Comparison of ENCODE assay signal across 1 cellular context in the genomic region with DNA sequence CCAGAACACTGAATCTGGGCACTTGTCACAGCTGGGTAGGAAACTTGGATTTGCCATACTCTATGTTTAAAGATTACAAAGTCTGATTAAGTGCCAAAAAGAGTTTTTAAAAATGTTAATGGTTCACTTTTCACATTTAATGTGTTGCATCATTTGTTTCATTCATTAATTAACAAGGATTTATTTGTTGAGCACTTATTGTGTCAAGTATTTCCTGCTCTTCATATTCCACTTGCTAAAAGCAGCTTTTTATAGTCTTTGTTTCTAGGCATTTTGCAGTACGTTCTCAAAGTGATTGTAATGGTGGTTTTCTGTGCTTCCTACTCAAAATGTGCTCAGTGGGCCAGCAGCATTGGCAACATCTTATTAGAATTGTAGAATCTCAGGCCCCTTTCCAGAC.
A peak's percentile ranks its signal among the peaks of the same experiment; 100 is the strongest.
TF ChIP-seq lines count a peak whose summit lies in the region.

No MANE protein-coding gene starts in this region.

TF ChIP-seq in K562, 482 proteins besides CTCF, POLR2A, EP300 and RAD21 (continued from another document):
- TF ChIP-seq CEBPB (tag; IDR thresholded peaks at IDR 0.05) (0 out of 2 replicates have a peak, but pooled peaks have one; percentile 46), PPARD (CRISPR knock-in tag; IDR thresholded peaks at IDR 0.05) (no peak), ZNF24 (IDR thresholded peaks at IDR 0.05) (0 out of 2 replicates have a peak, but pooled peaks have one; percentile 47), TRIM24 (IDR thresholded peaks at IDR 0.05) (peak; percentile 11 to 17; a peak in 1 of 4 replicates), MAX (CRISPR knock-in tag; IDR thresholded peaks at IDR 0.05) (no peak), HMG20B (CRISPR knock-in tag; IDR thresholded peaks at IDR 0.05) (no peak), CBX1 (IDR thresholded peaks at IDR 0.05; ENCODE audit: low read depth) (no peak), NONO (IDR thresholded peaks at IDR 0.05; ENCODE audit: low read depth in 2 of 2, low read length in 1 of 2) (no peak), TFAM (CRISPR knock-in tag; conservative IDR thresholded peaks at IDR 0.05) (no peak), SRSF9 (IDR thresholded peaks at IDR 0.05; ENCODE audit: borderline replicate concordance, low read depth, low read length) (no peak), KDM2B (CRISPR knock-in tag; IDR thresholded peaks at IDR 0.05) (no peak), MGA (IDR thresholded peaks at IDR 0.05) (no peak), BMI1 (IDR thresholded peaks at IDR 0.05; ENCODE audit: low read length) (no peak), HCFC1 (IDR thresholded peaks at IDR 0.05; ENCODE audit: low read depth, low read length) (no peak), DDX20 (tag; IDR thresholded peaks at IDR 0.05; ENCODE audit: low read depth) (no peak), JUN (IDR thresholded peaks at IDR 0.05; ENCODE audit: borderline replicate concordance, low read depth, low read length) (no peak), JUN (CRISPR knock-in tag; IDR thresholded peaks at IDR 0.05; ENCODE audit: borderline replicate concordance) (no peak), HNRNPLL (IDR thresholded peaks at IDR 0.05; ENCODE audit: low read depth, low read length, poor library complexity, severe bottlenecking) (no peak), NR1H2 (CRISPR knock-in tag; IDR thresholded peaks at IDR 0.05) (no peak), TRIM28 (IDR thresholded peaks at IDR 0.05) (0 out of 2 replicates have a peak, but pooled peaks have one; percentile 23), MAFG (tag; conservative IDR thresholded peaks at IDR 0.05) (no peak), ZFP30 (CRISPR knock-in tag; IDR thresholded peaks at IDR 0.05; ENCODE audit: borderline replicate concordance) (0 out of 2 replicates have a peak, but pooled peaks have one; percentile 77), PYGO2 (tag; IDR thresholded peaks at IDR 0.05) (no peak), RBM25 (IDR thresholded peaks at IDR 0.05; ENCODE audit: low read depth, low read length, severe bottlenecking) (peak; percentile 20), HIVEP1 (CRISPR knock-in tag; IDR thresholded peaks at IDR 0.05) (no peak), TARDBP (IDR thresholded peaks at IDR 0.05) (no peak)
- TF ChIP-seq, protein P1, sequence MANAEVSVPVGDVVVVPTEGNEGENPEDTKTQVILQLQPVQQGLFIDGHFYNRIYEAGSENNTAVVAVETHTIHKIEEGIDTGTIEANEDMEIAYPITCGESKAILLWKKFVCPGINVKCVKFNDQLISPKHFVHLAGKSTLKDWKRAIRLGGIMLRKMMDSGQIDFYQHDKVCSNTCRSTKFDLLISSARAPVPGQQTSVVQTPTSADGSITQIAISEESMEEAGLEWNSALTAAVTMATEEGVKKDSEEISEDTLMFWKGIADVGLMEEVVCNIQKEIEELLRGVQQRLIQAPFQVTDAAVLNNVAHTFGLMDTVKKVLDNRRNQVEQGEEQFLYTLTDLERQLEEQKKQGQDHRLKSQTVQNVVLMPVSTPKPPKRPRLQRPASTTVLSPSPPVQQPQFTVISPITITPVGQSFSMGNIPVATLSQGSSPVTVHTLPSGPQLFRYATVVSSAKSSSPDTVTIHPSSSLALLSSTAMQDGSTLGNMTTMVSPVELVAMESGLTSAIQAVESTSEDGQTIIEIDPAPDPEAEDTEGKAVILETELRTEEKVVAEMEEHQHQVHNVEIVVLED (CRISPR knock-in tag; IDR thresholded peaks at IDR 0.05) = no peak
- TF ChIP-seq, protein P2, sequence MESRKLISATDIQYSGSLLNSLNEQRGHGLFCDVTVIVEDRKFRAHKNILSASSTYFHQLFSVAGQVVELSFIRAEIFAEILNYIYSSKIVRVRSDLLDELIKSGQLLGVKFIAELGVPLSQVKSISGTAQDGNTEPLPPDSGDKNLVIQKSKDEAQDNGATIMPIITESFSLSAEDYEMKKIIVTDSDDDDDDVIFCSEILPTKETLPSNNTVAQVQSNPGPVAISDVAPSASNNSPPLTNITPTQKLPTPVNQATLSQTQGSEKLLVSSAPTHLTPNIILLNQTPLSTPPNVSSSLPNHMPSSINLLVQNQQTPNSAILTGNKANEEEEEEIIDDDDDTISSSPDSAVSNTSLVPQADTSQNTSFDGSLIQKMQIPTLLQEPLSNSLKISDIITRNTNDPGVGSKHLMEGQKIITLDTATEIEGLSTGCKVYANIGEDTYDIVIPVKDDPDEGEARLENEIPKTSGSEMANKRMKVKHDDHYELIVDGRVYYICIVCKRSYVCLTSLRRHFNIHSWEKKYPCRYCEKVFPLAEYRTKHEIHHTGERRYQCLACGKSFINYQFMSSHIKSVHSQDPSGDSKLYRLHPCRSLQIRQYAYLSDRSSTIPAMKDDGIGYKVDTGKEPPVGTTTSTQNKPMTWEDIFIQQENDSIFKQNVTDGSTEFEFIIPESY (CRISPR knock-in tag; IDR thresholded peaks at IDR 0.05) = no peak
- TF ChIP-seq, protein P3, sequence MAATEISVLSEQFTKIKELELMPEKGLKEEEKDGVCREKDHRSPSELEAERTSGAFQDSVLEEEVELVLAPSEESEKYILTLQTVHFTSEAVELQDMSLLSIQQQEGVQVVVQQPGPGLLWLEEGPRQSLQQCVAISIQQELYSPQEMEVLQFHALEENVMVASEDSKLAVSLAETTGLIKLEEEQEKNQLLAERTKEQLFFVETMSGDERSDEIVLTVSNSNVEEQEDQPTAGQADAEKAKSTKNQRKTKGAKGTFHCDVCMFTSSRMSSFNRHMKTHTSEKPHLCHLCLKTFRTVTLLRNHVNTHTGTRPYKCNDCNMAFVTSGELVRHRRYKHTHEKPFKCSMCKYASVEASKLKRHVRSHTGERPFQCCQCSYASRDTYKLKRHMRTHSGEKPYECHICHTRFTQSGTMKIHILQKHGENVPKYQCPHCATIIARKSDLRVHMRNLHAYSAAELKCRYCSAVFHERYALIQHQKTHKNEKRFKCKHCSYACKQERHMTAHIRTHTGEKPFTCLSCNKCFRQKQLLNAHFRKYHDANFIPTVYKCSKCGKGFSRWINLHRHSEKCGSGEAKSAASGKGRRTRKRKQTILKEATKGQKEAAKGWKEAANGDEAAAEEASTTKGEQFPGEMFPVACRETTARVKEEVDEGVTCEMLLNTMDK (IDR thresholded peaks at IDR 0.05; ENCODE audit: borderline replicate concordance, insufficient read depth, low read depth, low read length, poor library complexity, severe bottlenecking) = no peak
- TF ChIP-seq, protein P4, sequence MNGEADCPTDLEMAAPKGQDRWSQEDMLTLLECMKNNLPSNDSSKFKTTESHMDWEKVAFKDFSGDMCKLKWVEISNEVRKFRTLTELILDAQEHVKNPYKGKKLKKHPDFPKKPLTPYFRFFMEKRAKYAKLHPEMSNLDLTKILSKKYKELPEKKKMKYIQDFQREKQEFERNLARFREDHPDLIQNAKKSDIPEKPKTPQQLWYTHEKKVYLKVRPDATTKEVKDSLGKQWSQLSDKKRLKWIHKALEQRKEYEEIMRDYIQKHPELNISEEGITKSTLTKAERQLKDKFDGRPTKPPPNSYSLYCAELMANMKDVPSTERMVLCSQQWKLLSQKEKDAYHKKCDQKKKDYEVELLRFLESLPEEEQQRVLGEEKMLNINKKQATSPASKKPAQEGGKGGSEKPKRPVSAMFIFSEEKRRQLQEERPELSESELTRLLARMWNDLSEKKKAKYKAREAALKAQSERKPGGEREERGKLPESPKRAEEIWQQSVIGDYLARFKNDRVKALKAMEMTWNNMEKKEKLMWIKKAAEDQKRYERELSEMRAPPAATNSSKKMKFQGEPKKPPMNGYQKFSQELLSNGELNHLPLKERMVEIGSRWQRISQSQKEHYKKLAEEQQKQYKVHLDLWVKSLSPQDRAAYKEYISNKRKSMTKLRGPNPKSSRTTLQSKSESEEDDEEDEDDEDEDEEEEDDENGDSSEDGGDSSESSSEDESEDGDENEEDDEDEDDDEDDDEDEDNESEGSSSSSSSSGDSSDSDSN (IDR thresholded peaks at IDR 0.05; ENCODE audit: borderline replicate concordance in 1 of 2, low read depth in 2 of 2, low read length in 2 of 2) = no peak
- TF ChIP-seq, protein P5, sequence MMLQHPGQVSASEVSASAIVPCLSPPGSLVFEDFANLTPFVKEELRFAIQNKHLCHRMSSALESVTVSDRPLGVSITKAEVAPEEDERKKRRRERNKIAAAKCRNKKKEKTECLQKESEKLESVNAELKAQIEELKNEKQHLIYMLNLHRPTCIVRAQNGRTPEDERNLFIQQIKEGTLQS (IDR thresholded peaks at IDR 0.05) = peak; percentile 63
- TF ChIP-seq, protein P5 (CRISPR knock-in tag; conservative IDR thresholded peaks at IDR 0.05) = no peak
TF ChIP-seq in K562: peak in this region for 8.
